15 cellular contexts compared by ENCODE assay signal in the genomic region with DNA sequence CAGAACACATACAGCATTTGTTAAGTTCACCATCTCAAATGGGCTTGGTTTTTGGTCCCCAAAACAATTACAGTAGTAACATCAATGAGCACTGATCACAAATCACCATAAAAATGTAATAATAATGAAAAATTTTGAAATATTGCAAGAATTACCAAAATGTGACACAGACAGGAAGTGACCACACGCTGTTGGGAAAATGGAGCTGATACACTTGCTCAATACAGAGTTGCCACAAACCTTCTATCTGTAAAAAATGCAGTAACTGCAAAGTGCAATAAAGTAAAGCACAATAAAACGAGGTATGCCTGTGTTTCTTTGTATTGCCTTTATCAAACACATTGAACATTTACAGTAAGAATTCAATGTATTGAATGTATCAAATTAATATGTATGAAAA.
A peak's percentile ranks its signal among the peaks of the same experiment; 100 is the strongest.
DNase-seq lines count a peak whose midpoint lies in the region; ATAC-seq and TF ChIP-seq lines count a peak whose summit lies in the region.
"Had no signal": no experiment of that assay in that cellular context is flagged by ENCODE, and none has a peak within 500 bp of the region (broad histone marks: within the 10 kb centered on the region; RNA-seq: fewer than 3 reads in every experiment).

No MANE protein-coding gene starts in this region.

- H3K27me3 ChIP-seq in cardiac muscle cell: no peaks in the 10 kb centered on the region
- no peaks in the 10 kb centered on the region for H3K27me3 ChIP-seq in MM.1S (replicated peaks; ENCODE audit: insufficient read depth, low read length)

- H3K4me1 ChIP-seq in cardiac muscle cell (ENCODE audit: low read depth) (peaks cover 10% of the 10 kb centered on the region), MM.1S (ENCODE audit: low read length) (no peaks in the 10 kb centered on the region)
- H3K4me1 ChIP-seq: A549 had no signal

- no peak for TF ChIP-seq POLR2A in NB4 (IDR thresholded peaks at IDR 0.05; ENCODE audit: extremely low read depth, insufficient read length)

- H3K9me2 ChIP-seq in MM.1S (replicated peaks; ENCODE audit: insufficient read depth, low read length): no peaks in the 10 kb centered on the region

- H3K36me3 ChIP-seq in cardiac muscle cell (no peaks in the 10 kb centered on the region), MM.1S (replicated peaks; ENCODE audit: insufficient read depth, low read length) (no peaks in the 10 kb centered on the region)

- intact Hi-C loops in Right ventricle myocardium superior (cut with DNase I): no loop called here

- ATAC-seq in Right ventricle myocardium superior (ENCODE audit: poor library complexity) (no peak), GM21423 (IDR thresholded peaks at IDR 0.05; ENCODE audit: unreplicated experiment) (no peak)
- ATAC-seq: A549; CD8-positive, alpha-beta T cell had no signal

- H3K9ac ChIP-seq in MM.1S (ENCODE audit: low read length): no peak overlapping the region

- no peaks in the 10 kb centered on the region for H3F3A ChIP-seq in MM.1S (ENCODE audit: insufficient read depth, low read length)

- no peak for DNase-seq in cardiac muscle cell (ENCODE audit: low read depth in 1 of 2, low spot score in 1 of 2)
- DNase-seq in Right ventricle myocardium superior: no peak
- peak; percentile 64 for DNase-seq in NB4 (ENCODE audit: low read depth)
- DNase-seq in SKM-1 treated with dmso at 0.1 percent for 144 hours (lab: John Stamatoyannopoulos, UW; ENCODE audit: unreplicated experiment): peak; percentile 4
- no peak for DNase-seq in MM.1S
- DNase-seq in GM19240 (ENCODE audit: insufficient read length, low spot score): no peak
- DNase-seq: CD8-positive, alpha-beta T cell; COR-L47; DND-41; GDM1; HCEC 1CT; HFFc6; IMR-90 had no signal

- no peak overlapping the region for H2AFZ ChIP-seq in MM.1S (ENCODE audit: low read length)

- H3K9me3 ChIP-seq in cardiac muscle cell (ENCODE audit: low read depth): no peaks in the 10 kb centered on the region
- H3K9me3 ChIP-seq in MM.1S (replicated peaks; ENCODE audit: insufficient read depth, low read length): no peaks in the 10 kb centered on the region
- H3K9me3 ChIP-seq: A549 had no signal

- no peak for TF ChIP-seq CTCF in cardiac muscle cell (IDR thresholded peaks at IDR 0.05; ENCODE audit: low read depth, low read length)
- TF ChIP-seq CTCF in NB4 (IDR thresholded peaks at IDR 0.05; ENCODE audit: low read depth, low read length): no peak
- no peak for TF ChIP-seq CTCF in MM.1S (IDR thresholded peaks at IDR 0.05; ENCODE audit: low read length)

- H4K20me1 ChIP-seq in MM.1S (ENCODE audit: insufficient read depth, low read length): no peaks in the 10 kb centered on the region

- H3K4me2 ChIP-seq in MM.1S (ENCODE audit: low read depth, low read length): no peak overlapping the region
- H3K4me2 ChIP-seq: A549 had no signal

- H3K27ac ChIP-seq in cardiac muscle cell: peak overlapping the region; percentile 65
- H3K27ac ChIP-seq in MM.1S (ENCODE audit: low read length): no peak overlapping the region
- H3K27ac ChIP-seq: A549 had no signal

- no peaks in the 10 kb centered on the region for H3K79me2 ChIP-seq in MM.1S (ENCODE audit: low read length)

- H3K4me3 ChIP-seq in cardiac muscle cell: no peak overlapping the region
- no peak overlapping the region for H3K4me3 ChIP-seq in NB4 (ENCODE audit: low read depth, low read length)
- no peak overlapping the region for H3K4me3 ChIP-seq in MM.1S (ENCODE audit: low read length)
- H3K4me3 ChIP-seq: A549 had no signal

Comparison
In these comparisons a context has a peak if more than half of its experiments do, and no peak if none do; other contexts are left out.
1. DNase-seq: peak in NB4 (single experiment) and SKM-1 treated with dmso at 0.1 percent for 144 hours (single experiment); none in cardiac muscle cell (0 of 2), Right ventricle myocardium superior (single experiment), MM.1S (single experiment) and GM19240 (single experiment).